In the genomic region with DNA sequence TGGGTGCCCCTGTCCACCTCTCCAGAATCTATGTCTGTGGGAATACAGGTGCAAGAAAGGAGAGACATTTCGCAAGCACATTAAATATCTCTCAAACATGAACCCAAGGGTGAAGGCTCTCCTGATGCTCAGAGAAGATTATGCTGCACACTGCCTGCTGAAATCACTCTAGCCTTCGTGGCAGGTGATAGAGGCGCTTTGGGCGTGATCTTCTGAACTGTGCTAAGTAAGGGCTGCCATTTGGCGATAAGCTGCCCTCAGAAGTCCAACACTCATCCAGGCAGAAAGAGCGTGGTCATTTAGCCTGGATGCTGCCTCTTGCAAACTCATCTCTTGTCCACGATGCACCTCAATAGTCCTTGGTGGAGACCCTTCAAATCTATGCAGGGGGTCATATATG, we compare ENCODE assay signal across 1 cellular context.
TF ChIP-seq lines count a peak whose summit lies in the region.

No MANE protein-coding gene starts in this region.

TF ChIP-seq in K562, 482 proteins besides CTCF, POLR2A, EP300 and RAD21 (continued from another document and continues in another):
- TF ChIP-seq, protein P1, sequence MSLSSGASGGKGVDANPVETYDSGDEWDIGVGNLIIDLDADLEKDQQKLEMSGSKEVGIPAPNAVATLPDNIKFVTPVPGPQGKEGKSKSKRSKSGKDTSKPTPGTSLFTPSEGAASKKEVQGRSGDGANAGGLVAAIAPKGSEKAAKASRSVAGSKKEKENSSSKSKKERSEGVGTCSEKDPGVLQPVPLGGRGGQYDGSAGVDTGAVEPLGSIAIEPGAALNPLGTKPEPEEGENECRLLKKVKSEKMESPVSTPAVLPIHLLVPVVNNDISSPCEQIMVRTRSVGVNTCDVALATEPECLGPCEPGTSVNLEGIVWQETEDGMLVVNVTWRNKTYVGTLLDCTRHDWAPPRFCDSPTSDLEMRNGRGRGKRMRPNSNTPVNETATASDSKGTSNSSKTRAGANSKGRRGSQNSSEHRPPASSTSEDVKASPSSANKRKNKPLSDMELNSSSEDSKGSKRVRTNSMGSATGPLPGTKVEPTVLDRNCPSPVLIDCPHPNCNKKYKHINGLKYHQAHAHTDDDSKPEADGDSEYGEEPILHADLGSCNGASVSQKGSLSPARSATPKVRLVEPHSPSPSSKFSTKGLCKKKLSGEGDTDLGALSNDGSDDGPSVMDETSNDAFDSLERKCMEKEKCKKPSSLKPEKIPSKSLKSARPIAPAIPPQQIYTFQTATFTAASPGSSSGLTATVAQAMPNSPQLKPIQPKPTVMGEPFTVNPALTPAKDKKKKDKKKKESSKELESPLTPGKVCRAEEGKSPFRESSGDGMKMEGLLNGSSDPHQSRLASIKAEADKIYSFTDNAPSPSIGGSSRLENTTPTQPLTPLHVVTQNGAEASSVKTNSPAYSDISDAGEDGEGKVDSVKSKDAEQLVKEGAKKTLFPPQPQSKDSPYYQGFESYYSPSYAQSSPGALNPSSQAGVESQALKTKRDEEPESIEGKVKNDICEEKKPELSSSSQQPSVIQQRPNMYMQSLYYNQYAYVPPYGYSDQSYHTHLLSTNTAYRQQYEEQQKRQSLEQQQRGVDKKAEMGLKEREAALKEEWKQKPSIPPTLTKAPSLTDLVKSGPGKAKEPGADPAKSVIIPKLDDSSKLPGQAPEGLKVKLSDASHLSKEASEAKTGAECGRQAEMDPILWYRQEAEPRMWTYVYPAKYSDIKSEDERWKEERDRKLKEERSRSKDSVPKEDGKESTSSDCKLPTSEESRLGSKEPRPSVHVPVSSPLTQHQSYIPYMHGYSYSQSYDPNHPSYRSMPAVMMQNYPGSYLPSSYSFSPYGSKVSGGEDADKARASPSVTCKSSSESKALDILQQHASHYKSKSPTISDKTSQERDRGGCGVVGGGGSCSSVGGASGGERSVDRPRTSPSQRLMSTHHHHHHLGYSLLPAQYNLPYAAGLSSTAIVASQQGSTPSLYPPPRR (CRISPR knock-in tag; IDR thresholded peaks at IDR 0.05; ENCODE audit: borderline replicate concordance): no peak
- TF ChIP-seq ZNF253 (CRISPR knock-in tag; conservative IDR thresholded peaks at IDR 0.05) (no peak), PCBP1 (IDR thresholded peaks at IDR 0.05; ENCODE audit: low read depth, low read length, poor library complexity, severe bottlenecking) (no peak), GATA2 (CRISPR knock-in tag; IDR thresholded peaks at IDR 0.05) (peak; percentile 74; the same call in 1 of the 2 replicates), SMAD4 (CRISPR knock-in tag; conservative IDR thresholded peaks at IDR 0.05) (peak; percentile 75), TAF7 (tag; IDR thresholded peaks at IDR 0.05) (no peak), GABPB2 (CRISPR knock-in tag; conservative IDR thresholded peaks at IDR 0.05) (no peak), ETV5 (CRISPR knock-in tag; IDR thresholded peaks at IDR 0.05; ENCODE audit: low read depth) (no peak; the same call in 1 of the 2 replicates), KLF16 (IDR thresholded peaks at IDR 0.05) (peak; percentile 95), ZNF76 (CRISPR knock-in tag; IDR thresholded peaks at IDR 0.05; ENCODE audit: borderline replicate concordance) (no peak), SRF (CRISPR knock-in tag; IDR thresholded peaks at IDR 0.05) (no peak), JUN (IDR thresholded peaks at IDR 0.05; ENCODE audit: borderline replicate concordance, low read depth, low read length) (0 out of 2 replicates have a peak, but pooled peaks have one; percentile 34), JUN (CRISPR knock-in tag; IDR thresholded peaks at IDR 0.05; ENCODE audit: borderline replicate concordance) (no peak), TBL1XR1 (IDR thresholded peaks at IDR 0.05; ENCODE audit: low read length in 2 of 2) (peak; percentile 33 to 88; a peak in 2 of 4 replicates)
- TF ChIP-seq, protein P2, sequence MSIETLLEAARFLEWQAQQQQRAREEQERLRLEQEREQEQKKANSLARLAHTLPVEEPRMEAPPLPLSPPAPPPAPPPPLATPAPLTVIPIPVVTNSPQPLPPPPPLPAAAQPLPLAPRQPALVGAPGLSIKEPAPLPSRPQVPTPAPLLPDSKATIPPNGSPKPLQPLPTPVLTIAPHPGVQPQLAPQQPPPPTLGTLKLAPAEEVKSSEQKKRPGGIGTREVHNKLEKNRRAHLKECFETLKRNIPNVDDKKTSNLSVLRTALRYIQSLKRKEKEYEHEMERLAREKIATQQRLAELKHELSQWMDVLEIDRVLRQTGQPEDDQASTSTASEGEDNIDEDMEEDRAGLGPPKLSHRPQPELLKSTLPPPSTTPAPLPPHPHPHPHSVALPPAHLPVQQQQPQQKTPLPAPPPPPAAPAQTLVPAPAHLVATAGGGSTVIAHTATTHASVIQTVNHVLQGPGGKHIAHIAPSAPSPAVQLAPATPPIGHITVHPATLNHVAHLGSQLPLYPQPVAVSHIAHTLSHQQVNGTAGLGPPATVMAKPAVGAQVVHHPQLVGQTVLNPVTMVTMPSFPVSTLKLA (conservative IDR thresholded peaks at IDR 0.05): peak in 1 of 2 experiments; percentile 48; a peak in 2 of 4 replicates
- TF ChIP-seq, protein P3, sequence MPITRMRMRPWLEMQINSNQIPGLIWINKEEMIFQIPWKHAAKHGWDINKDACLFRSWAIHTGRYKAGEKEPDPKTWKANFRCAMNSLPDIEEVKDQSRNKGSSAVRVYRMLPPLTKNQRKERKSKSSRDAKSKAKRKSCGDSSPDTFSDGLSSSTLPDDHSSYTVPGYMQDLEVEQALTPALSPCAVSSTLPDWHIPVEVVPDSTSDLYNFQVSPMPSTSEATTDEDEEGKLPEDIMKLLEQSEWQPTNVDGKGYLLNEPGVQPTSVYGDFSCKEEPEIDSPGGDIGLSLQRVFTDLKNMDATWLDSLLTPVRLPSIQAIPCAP (CRISPR knock-in tag; IDR thresholded peaks at IDR 0.05; ENCODE audit: borderline replicate concordance): no peak
- TF ChIP-seq, protein P4, sequence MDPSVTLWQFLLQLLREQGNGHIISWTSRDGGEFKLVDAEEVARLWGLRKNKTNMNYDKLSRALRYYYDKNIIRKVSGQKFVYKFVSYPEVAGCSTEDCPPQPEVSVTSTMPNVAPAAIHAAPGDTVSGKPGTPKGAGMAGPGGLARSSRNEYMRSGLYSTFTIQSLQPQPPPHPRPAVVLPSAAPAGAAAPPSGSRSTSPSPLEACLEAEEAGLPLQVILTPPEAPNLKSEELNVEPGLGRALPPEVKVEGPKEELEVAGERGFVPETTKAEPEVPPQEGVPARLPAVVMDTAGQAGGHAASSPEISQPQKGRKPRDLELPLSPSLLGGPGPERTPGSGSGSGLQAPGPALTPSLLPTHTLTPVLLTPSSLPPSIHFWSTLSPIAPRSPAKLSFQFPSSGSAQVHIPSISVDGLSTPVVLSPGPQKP (CRISPR knock-in tag; IDR thresholded peaks at IDR 0.05): no peak
- TF ChIP-seq, protein P5, sequence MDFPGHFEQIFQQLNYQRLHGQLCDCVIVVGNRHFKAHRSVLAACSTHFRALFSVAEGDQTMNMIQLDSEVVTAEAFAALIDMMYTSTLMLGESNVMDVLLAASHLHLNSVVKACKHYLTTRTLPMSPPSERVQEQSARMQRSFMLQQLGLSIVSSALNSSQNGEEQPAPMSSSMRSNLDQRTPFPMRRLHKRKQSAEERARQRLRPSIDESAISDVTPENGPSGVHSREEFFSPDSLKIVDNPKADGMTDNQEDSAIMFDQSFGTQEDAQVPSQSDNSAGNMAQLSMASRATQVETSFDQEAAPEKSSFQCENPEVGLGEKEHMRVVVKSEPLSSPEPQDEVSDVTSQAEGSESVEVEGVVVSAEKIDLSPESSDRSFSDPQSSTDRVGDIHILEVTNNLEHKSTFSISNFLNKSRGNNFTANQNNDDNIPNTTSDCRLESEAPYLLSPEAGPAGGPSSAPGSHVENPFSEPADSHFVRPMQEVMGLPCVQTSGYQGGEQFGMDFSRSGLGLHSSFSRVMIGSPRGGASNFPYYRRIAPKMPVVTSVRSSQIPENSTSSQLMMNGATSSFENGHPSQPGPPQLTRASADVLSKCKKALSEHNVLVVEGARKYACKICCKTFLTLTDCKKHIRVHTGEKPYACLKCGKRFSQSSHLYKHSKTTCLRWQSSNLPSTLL (IDR thresholded peaks at IDR 0.05): no peak
- TF ChIP-seq, protein P6, sequence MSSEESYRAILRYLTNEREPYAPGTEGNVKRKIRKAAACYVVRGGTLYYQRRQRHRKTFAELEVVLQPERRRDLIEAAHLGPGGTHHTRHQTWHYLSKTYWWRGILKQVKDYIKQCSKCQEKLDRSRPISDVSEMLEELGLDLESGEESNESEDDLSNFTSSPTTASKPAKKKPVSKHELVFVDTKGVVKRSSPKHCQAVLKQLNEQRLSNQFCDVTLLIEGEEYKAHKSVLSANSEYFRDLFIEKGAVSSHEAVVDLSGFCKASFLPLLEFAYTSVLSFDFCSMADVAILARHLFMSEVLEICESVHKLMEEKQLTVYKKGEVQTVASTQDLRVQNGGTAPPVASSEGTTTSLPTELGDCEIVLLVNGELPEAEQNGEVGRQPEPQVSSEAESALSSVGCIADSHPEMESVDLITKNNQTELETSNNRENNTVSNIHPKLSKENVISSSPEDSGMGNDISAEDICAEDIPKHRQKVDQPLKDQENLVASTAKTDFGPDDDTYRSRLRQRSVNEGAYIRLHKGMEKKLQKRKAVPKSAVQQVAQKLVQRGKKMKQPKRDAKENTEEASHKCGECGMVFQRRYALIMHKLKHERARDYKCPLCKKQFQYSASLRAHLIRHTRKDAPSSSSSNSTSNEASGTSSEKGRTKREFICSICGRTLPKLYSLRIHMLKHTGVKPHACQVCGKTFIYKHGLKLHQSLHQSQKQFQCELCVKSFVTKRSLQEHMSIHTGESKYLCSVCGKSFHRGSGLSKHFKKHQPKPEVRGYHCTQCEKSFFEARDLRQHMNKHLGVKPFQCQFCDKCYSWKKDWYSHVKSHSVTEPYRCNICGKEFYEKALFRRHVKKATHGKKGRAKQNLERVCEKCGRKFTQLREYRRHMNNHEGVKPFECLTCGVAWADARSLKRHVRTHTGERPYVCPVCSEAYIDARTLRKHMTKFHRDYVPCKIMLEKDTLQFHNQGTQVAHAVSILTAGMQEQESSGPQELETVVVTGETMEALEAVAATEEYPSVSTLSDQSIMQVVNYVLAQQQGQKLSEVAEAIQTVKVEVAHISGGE (CRISPR knock-in tag; IDR thresholded peaks at IDR 0.05): peak in 1 of 3 experiments; percentile 78; a peak in 2 of 6 replicates
- TF ChIP-seq, protein P7, sequence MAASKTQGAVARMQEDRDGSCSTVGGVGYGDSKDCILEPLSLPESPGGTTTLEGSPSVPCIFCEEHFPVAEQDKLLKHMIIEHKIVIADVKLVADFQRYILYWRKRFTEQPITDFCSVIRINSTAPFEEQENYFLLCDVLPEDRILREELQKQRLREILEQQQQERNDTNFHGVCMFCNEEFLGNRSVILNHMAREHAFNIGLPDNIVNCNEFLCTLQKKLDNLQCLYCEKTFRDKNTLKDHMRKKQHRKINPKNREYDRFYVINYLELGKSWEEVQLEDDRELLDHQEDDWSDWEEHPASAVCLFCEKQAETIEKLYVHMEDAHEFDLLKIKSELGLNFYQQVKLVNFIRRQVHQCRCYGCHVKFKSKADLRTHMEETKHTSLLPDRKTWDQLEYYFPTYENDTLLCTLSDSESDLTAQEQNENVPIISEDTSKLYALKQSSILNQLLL (CRISPR knock-in tag; IDR thresholded peaks at IDR 0.05; ENCODE audit: borderline replicate concordance): no peak
- TF ChIP-seq, protein P8, sequence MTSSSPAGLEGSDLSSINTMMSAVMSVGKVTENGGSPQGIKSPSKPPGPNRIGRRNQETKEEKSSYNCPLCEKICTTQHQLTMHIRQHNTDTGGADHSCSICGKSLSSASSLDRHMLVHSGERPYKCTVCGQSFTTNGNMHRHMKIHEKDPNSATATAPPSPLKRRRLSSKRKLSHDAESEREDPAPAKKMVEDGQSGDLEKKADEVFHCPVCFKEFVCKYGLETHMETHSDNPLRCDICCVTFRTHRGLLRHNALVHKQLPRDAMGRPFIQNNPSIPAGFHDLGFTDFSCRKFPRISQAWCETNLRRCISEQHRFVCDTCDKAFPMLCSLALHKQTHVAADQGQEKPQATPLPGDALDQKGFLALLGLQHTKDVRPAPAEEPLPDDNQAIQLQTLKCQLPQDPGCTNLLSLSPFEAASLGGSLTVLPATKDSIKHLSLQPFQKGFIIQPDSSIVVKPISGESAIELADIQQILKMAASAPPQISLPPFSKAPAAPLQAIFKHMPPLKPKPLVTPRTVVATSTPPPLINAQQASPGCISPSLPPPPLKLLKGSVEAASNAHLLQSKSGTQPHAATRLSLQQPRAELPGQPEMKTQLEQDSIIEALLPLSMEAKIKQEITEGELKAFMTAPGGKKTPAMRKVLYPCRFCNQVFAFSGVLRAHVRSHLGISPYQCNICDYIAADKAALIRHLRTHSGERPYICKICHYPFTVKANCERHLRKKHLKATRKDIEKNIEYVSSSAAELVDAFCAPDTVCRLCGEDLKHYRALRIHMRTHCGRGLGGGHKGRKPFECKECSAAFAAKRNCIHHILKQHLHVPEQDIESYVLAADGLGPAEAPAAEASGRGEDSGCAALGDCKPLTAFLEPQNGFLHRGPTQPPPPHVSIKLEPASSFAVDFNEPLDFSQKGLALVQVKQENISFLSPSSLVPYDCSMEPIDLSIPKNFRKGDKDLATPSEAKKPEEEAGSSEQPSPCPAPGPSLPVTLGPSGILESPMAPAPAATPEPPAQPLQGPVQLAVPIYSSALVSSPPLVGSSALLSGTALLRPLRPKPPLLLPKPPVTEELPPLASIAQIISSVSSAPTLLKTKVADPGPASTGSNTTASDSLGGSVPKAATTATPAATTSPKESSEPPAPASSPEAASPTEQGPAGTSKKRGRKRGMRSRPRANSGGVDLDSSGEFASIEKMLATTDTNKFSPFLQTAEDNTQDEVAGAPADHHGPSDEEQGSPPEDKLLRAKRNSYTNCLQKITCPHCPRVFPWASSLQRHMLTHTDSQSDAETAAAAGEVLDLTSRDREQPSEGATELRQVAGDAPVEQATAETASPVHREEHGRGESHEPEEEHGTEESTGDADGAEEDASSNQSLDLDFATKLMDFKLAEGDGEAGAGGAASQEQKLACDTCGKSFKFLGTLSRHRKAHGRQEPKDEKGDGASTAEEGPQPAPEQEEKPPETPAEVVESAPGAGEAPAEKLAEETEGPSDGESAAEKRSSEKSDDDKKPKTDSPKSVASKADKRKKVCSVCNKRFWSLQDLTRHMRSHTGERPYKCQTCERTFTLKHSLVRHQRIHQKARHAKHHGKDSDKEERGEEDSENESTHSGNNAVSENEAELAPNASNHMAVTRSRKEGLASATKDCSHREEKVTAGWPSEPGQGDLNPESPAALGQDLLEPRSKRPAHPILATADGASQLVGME (CRISPR knock-in tag; IDR thresholded peaks at IDR 0.05): no peak
